In genomic region chr5:77491783-77492652, GRCh38 we compare ENCODE assay signal across 8 cellular contexts. TPM values are rescaled to one million over a fixed set of nuclear protein-coding genes. Genes with fewer than 3 reads are reported as not detected.
DNase-seq lines count a peak whose midpoint lies in the region; ATAC-seq and TF ChIP-seq lines count a peak whose summit lies in the region.

TSS of gene WDR41 (minus strand) at chr5:77492316. CDS start at chr5:77492220, 96 bp downstream.

- H3K4me3 Mint-ChIP-seq in activated B cell treated with CpG ODN at 0.5 μM for 24 hours, result peak within 1 kb of the TSS; percentile 91

- peaks cover 22% of the 10 kb centered on the region for H3K4me1 Mint-ChIP-seq in activated B cell treated with CpG ODN at 0.5 μM for 24 hours

- DNase-seq in AG09319 (ENCODE audit: extremely low read depth, low read depth) (peak; percentile 92), NCI-H345 (lab: John Stamatoyannopoulos, UW) (peak; percentile 87), activated B cell treated with CpG ODN at 0.5 μM for 24 hours (peak; percentile 87), caudate nucleus (lab: John Stamatoyannopoulos, UW) (peak in 60 of 61 donors; percentile 39 to 98 (median 90)), inferior parietal cortex (ENCODE audit: extremely low spot score) (peak; percentile 85)
- peak; percentile 72 to 81 for DNase-seq in stimulated activated CD4-positive, alpha-beta T cell treated with anti-CD3 and anti-CD28 coated beads, Interleukin-12 subunit alpha, Interleukin-12 subunit beta, amount 100 ng/mL, for 24 hours (ENCODE audit: low read depth in 2 of 2)

- peaks cover 8% of the 10 kb centered on the region for H3K36me3 Mint-ChIP-seq in activated B cell treated with CpG ODN at 0.5 μM for 24 hours (ENCODE audit: low read depth)

- no peaks in the 10 kb centered on the region for H3K9me3 Mint-ChIP-seq in activated B cell treated with CpG ODN at 0.5 μM for 24 hours

- H3K27ac ChIP-seq in caudate nucleus (ENCODE audit: low read depth, low read length), result peak within 1 kb of the TSS; percentile 90

- peak within 1 kb of the TSS; percentile 93 for H3K27ac Mint-ChIP-seq in activated B cell treated with CpG ODN at 0.5 μM for 24 hours

- peak; percentile 89 for ATAC-seq in GM18909 (IDR thresholded peaks at IDR 0.05; ENCODE audit: poor library complexity, unreplicated experiment)
- peak; percentile 87 for ATAC-seq in HG03175 (IDR thresholded peaks at IDR 0.05; ENCODE audit: unreplicated experiment)
- ATAC-seq in activated B cell treated with CpG ODN at 0.5 μM for 24 hours (ENCODE audit: low read depth), result peak; percentile 82

- intact Hi-C loops in activated B cell treated with CpG ODN at 0.5 μM for 24 hours (cut with micrococcal nuclease), result loop anchor here (1.0 to 10.0 kb wide), 14 partner anchors 135 to 1490 kb away; partner anchors contain the start of genes AGGF1, IQGAP2, SCAMP1 and TBCA

- POLR2A ChIA-PET in activated B cell treated with CpG ODN at 0.5 μM for 24 hours (lab: Charles Lee), result interaction anchor here (1.1 to 2.1 kb wide), 4 partner anchors 8 to 1494 kb away, joined by 3 to 10 read pairs (median 8); partner anchors contain the start of genes AGGF1, AP3B1 and ARSB

- peaks cover 7% of the 10 kb centered on the region for H3K27me3 Mint-ChIP-seq in activated B cell treated with CpG ODN at 0.5 μM for 24 hours

- TF ChIP-seq CTCF in AG09319 (IDR thresholded peaks at IDR 0.05; ENCODE audit: low read depth, low read length) (peak; percentile 78), activated B cell treated with CpG ODN at 0.5 μM for 24 hours (IDR thresholded peaks at IDR 0.05) (no peak)

- CTCF ChIA-PET in activated B cell treated with CpG ODN at 0.5 μM for 24 hours (lab: Charles Lee), result interaction anchor here (0.9 to 2.9 kb wide), 11 partner anchors 8 to 624 kb away, joined by 3 to 20 read pairs (median 4); partner anchors contain the start of gene AGGF1

RNA-seq across cellular contexts. Expression of gene WDR41, which starts in this region (rescaled TPM):
- 29.2 and 33.0 TPM in 2 replicates for total RNA-seq in activated B cell treated with CpG ODN at 0.5 μM for 24 hours

Comparison
In these comparisons a context has a peak if more than half of its experiments do, and no peak if none do; other contexts are left out.
1. Peak in every context shown above with its lines: DNase-seq, ATAC-seq and H3K27ac ChIP-seq.